18 cellular contexts compared by ENCODE assay signal in genomic region chr11:30329150-30329940, GRCh38. TPM values are rescaled to one million over a fixed set of nuclear protein-coding genes. Genes with fewer than 3 reads are reported as not detected.
A peak's percentile ranks its signal among the peaks of the same experiment; 100 is the strongest.
DNase-seq lines count a peak whose midpoint lies in the region; ATAC-seq, FAIRE-seq and TF ChIP-seq lines count a peak whose summit lies in the region.
"Had no signal": no experiment of that assay in that cellular context is flagged by ENCODE, and none has a peak within 500 bp of the region (broad histone marks: within the 10 kb centered on the region; RNA-seq: fewer than 3 reads in every experiment).

No MANE protein-coding gene starts in this region.

- H3K9me2 ChIP-seq in Loucy (replicated peaks; ENCODE audit: low read depth, low read length) = no peaks in the 10 kb centered on the region

- H3K9ac ChIP-seq in Loucy (ENCODE audit: low read depth, low read length, poor library complexity, severe bottlenecking) = peak overlapping the region; percentile 4

- no peak overlapping the region for H3K27ac ChIP-seq in coronary artery
- H3K27ac ChIP-seq: gastroesophageal sphincter, upper lobe of right lung had no signal

- no peak for TF ChIP-seq CTCF in Loucy (conservative IDR thresholded peaks at IDR 0.05; ENCODE audit: low read length)
- TF ChIP-seq CTCF in omental fat pad (IDR thresholded peaks at IDR 0.05) = no peak
- no peak for TF ChIP-seq CTCF in coronary artery (IDR thresholded peaks at IDR 0.05)

- no peaks in the 10 kb centered on the region for H3F3A ChIP-seq in Loucy (ENCODE audit: low read depth)

- H3K36me3 ChIP-seq in Loucy (ENCODE audit: insufficient read depth, low read length) = peaks cover 4% of the 10 kb centered on the region; the same call in 1 of the 2 replicates

- no peak overlapping the region for H2AFZ ChIP-seq in Loucy (ENCODE audit: low read length)

- peaks cover 51% of the 10 kb centered on the region for H3K79me2 ChIP-seq in Loucy (ENCODE audit: insufficient read depth, low read length)

- no peak overlapping the region for H3K4me3 ChIP-seq in Loucy (ENCODE audit: low read length, poor library complexity, severe bottlenecking)
- H3K4me3 ChIP-seq in coronary artery = no peak overlapping the region
- H3K4me3 ChIP-seq: gastroesophageal sphincter, upper lobe of right lung had no signal

- no peaks in the 10 kb centered on the region for H3K27me3 ChIP-seq in Loucy (ENCODE audit: insufficient read depth, low read length, poor library complexity, severe bottlenecking)
- H3K27me3 ChIP-seq: gastroesophageal sphincter, upper lobe of right lung had no signal

- no peaks in the 10 kb centered on the region for H3K9me3 ChIP-seq in Loucy (ENCODE audit: insufficient read depth, low read depth, low read length)
- H3K9me3 ChIP-seq: gastroesophageal sphincter, upper lobe of right lung had no signal

- peaks cover 22% of the 10 kb centered on the region for H4K20me1 ChIP-seq in Loucy (ENCODE audit: insufficient read depth, low read length, poor library complexity, severe bottlenecking)

- peak; percentile 65 to 79 for ATAC-seq in activated CD4-positive, CD25-positive, alpha-beta regulatory T cell treated with anti-CD3 and anti-CD28 coated beads, Interleukin-2, amount 50 U/mL, for 24 hours
- ATAC-seq in omental fat pad (ENCODE audit: low FRiP score) (peak; percentile 60), GM21447 (IDR thresholded peaks at IDR 0.05; ENCODE audit: unreplicated experiment) (no peak)
- ATAC-seq: gastroesophageal sphincter, left ventricle myocardium superior, upper lobe of right lung had no signal

- H3K4me1 ChIP-seq in Loucy (ENCODE audit: insufficient read depth, low read length, poor library complexity, severe bottlenecking) = peaks cover 29% of the 10 kb centered on the region

- peak overlapping the region; percentile 43 for H3K4me2 ChIP-seq in Loucy (ENCODE audit: low read depth, low read length, poor library complexity, severe bottlenecking)

- DNase-seq in activated CD4-positive, CD25-positive, alpha-beta regulatory T cell treated with anti-CD3 and anti-CD28 coated beads, Interleukin-2, amount 50 U/mL, for 72 hours = no peak
- DNase-seq in omental fat pad (ENCODE audit: low spot score) (no peak), coronary artery (ENCODE audit: low spot score) (no peak), epidermal melanocyte (ENCODE audit: insufficient read length, low spot score) (no peak)
- DNase-seq: 8988T; activated B cell treated with CpG ODN at 0.5 μM for 24 hours; amygdala; C1 segment of cervical spinal cord; Kasumi-1; left ventricle myocardium superior; NCI-H1436 treated with DMSO at 0.1 percent for 48 hours; NK-92 treated with Interleukin-12 subunit alpha and Interleukin-12 subunit beta, amount 100 ng/mL, for 24 hours; upper lobe of right lung had no signal

- peak; percentile 10 for FAIRE-seq in colon (lab: Jason Lieb, UNC)

RNA-seq across cellular contexts. Expression of gene ARL14EP, which starts 6.4 kb away (rescaled TPM):
- total RNA-seq in omental fat pad = 10 to 100 TPM; 19.0 to 24.5 (median 22.7) TPM
